In the genomic region with DNA sequence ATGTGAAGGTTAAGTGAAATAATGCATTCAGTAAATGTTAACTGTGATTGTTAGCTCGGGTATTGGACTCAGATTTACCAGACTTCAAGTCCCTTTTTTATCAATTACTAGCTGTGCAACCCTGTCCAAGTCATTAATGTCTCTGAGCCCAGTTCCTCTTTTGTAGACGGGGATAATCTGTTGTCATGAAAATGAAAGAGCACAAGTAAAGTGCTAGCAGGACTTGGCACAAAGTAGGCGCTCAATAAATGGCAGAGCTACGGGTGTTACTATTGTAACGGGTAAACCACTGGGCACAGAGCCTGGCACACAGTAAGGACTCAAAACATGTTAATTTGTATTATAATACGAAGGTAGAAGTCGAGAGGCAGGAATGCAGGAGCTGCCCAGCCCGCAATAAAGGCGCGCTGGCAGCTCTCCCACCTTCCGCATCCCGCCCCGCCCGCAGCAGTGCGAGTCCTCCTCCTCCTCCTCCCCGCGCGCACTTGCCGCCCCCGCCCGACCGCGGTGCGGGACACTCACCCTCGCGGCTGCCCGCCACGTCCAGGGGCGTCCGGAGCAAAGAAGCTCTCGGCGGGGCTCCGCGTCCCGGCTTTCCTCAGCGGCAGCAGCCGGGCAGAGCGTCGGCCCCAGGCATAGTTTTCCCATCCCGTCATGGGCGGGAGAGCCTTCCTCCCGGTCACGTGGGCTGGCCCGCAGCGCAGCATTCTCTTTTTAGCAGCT, we compare ENCODE assay signal across 1 cellular context.
A peak's percentile ranks its signal among the peaks of the same experiment; 100 is the strongest.
TF ChIP-seq lines count a peak whose summit lies in the region.

A gene with protein sequence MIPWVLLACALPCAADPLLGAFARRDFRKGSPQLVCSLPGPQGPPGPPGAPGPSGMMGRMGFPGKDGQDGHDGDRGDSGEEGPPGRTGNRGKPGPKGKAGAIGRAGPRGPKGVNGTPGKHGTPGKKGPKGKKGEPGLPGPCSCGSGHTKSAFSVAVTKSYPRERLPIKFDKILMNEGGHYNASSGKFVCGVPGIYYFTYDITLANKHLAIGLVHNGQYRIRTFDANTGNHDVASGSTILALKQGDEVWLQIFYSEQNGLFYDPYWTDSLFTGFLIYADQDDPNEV (minus strand): TSS at position 637 of the 723 bp plus-strand sequence. CDS start 15,615 bp downstream, outside the sequence.

TF ChIP-seq in H1, 55 proteins besides CTCF, POLR2A, EP300 and RAD21:
- TF ChIP-seq GTF2F1 (IDR thresholded peaks at IDR 0.05; ENCODE audit: borderline replicate concordance, low read depth, low read length), result no peak
- TF ChIP-seq BACH1 (IDR thresholded peaks at IDR 0.05; ENCODE audit: low read length), result no peak
- TF ChIP-seq SP4 (IDR thresholded peaks at IDR 0.05; ENCODE audit: low read length), result no peak
- TF ChIP-seq SP1 (IDR thresholded peaks at IDR 0.05; ENCODE audit: low read depth, low read length), result no peak
- TF ChIP-seq HDAC6 (IDR thresholded peaks at IDR 0.05; ENCODE audit: low read depth, low read length), result no peak
- no peak for TF ChIP-seq RFX5 (IDR thresholded peaks at IDR 0.05; ENCODE audit: borderline replicate concordance, low read depth, low read length)
- peak; percentile 46; the same call in 1 of the 2 replicates for TF ChIP-seq TBP (IDR thresholded peaks at IDR 0.05; ENCODE audit: low read depth, low read length)
- TF ChIP-seq PHF8 (conservative IDR thresholded peaks at IDR 0.05; ENCODE audit: low read depth, low read length), result peak; percentile 28; the same call in 1 of the 2 replicates
- no peak for TF ChIP-seq RNF2 (IDR thresholded peaks at IDR 0.05; ENCODE audit: borderline replicate concordance, low read depth, low read length, missing control alignments, poor library complexity, severe bottlenecking)
- no peak for TF ChIP-seq SIX5 (IDR thresholded peaks at IDR 0.05; ENCODE audit: low read depth, low read length)
- peak; percentile 64; the same call in 1 of the 2 replicates for TF ChIP-seq KDM1A (IDR thresholded peaks at IDR 0.05; ENCODE audit: borderline replicate concordance, low read length)
- peak; percentile 76 for TF ChIP-seq KDM4A (IDR thresholded peaks at IDR 0.05; ENCODE audit: low read depth, low read length, severe bottlenecking)
- TF ChIP-seq CBX5 (IDR thresholded peaks at IDR 0.05; ENCODE audit: low read depth, low read length), result no peak
- TF ChIP-seq CBX8 (IDR thresholded peaks at IDR 0.05; ENCODE audit: borderline replicate concordance, low read depth, low read length), result no peak
- TF ChIP-seq TEAD4 (IDR thresholded peaks at IDR 0.05; ENCODE audit: low read depth, low read length), result 0 out of 2 replicates have a peak, but pooled peaks have one; percentile 27
- TF ChIP-seq, protein P1, sequence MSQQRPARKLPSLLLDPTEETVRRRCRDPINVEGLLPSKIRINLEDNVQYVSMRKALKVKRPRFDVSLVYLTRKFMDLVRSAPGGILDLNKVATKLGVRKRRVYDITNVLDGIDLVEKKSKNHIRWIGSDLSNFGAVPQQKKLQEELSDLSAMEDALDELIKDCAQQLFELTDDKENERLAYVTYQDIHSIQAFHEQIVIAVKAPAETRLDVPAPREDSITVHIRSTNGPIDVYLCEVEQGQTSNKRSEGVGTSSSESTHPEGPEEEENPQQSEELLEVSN (IDR thresholded peaks at IDR 0.05), result peak; percentile 97
- TF ChIP-seq, protein P2, sequence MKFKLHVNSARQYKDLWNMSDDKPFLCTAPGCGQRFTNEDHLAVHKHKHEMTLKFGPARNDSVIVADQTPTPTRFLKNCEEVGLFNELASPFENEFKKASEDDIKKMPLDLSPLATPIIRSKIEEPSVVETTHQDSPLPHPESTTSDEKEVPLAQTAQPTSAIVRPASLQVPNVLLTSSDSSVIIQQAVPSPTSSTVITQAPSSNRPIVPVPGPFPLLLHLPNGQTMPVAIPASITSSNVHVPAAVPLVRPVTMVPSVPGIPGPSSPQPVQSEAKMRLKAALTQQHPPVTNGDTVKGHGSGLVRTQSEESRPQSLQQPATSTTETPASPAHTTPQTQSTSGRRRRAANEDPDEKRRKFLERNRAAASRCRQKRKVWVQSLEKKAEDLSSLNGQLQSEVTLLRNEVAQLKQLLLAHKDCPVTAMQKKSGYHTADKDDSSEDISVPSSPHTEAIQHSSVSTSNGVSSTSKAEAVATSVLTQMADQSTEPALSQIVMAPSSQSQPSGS (IDR thresholded peaks at IDR 0.05; ENCODE audit: low read length), result no peak
- TF ChIP-seq, protein P3, sequence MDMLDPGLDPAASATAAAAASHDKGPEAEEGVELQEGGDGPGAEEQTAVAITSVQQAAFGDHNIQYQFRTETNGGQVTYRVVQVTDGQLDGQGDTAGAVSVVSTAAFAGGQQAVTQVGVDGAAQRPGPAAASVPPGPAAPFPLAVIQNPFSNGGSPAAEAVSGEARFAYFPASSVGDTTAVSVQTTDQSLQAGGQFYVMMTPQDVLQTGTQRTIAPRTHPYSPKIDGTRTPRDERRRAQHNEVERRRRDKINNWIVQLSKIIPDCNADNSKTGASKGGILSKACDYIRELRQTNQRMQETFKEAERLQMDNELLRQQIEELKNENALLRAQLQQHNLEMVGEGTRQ (IDR thresholded peaks at IDR 0.05; ENCODE audit: low read length), result peak; percentile 86
- TF ChIP-seq, protein P4, sequence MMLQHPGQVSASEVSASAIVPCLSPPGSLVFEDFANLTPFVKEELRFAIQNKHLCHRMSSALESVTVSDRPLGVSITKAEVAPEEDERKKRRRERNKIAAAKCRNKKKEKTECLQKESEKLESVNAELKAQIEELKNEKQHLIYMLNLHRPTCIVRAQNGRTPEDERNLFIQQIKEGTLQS (IDR thresholded peaks at IDR 0.05; ENCODE audit: insufficient read depth, low read depth, low read length), result peak; percentile 66; the same call in 1 of the 2 replicates
- TF ChIP-seq, protein P5, sequence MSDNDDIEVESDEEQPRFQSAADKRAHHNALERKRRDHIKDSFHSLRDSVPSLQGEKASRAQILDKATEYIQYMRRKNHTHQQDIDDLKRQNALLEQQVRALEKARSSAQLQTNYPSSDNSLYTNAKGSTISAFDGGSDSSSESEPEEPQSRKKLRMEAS (IDR thresholded peaks at IDR 0.05), result peak; percentile 94
- TF ChIP-seq, protein P6, sequence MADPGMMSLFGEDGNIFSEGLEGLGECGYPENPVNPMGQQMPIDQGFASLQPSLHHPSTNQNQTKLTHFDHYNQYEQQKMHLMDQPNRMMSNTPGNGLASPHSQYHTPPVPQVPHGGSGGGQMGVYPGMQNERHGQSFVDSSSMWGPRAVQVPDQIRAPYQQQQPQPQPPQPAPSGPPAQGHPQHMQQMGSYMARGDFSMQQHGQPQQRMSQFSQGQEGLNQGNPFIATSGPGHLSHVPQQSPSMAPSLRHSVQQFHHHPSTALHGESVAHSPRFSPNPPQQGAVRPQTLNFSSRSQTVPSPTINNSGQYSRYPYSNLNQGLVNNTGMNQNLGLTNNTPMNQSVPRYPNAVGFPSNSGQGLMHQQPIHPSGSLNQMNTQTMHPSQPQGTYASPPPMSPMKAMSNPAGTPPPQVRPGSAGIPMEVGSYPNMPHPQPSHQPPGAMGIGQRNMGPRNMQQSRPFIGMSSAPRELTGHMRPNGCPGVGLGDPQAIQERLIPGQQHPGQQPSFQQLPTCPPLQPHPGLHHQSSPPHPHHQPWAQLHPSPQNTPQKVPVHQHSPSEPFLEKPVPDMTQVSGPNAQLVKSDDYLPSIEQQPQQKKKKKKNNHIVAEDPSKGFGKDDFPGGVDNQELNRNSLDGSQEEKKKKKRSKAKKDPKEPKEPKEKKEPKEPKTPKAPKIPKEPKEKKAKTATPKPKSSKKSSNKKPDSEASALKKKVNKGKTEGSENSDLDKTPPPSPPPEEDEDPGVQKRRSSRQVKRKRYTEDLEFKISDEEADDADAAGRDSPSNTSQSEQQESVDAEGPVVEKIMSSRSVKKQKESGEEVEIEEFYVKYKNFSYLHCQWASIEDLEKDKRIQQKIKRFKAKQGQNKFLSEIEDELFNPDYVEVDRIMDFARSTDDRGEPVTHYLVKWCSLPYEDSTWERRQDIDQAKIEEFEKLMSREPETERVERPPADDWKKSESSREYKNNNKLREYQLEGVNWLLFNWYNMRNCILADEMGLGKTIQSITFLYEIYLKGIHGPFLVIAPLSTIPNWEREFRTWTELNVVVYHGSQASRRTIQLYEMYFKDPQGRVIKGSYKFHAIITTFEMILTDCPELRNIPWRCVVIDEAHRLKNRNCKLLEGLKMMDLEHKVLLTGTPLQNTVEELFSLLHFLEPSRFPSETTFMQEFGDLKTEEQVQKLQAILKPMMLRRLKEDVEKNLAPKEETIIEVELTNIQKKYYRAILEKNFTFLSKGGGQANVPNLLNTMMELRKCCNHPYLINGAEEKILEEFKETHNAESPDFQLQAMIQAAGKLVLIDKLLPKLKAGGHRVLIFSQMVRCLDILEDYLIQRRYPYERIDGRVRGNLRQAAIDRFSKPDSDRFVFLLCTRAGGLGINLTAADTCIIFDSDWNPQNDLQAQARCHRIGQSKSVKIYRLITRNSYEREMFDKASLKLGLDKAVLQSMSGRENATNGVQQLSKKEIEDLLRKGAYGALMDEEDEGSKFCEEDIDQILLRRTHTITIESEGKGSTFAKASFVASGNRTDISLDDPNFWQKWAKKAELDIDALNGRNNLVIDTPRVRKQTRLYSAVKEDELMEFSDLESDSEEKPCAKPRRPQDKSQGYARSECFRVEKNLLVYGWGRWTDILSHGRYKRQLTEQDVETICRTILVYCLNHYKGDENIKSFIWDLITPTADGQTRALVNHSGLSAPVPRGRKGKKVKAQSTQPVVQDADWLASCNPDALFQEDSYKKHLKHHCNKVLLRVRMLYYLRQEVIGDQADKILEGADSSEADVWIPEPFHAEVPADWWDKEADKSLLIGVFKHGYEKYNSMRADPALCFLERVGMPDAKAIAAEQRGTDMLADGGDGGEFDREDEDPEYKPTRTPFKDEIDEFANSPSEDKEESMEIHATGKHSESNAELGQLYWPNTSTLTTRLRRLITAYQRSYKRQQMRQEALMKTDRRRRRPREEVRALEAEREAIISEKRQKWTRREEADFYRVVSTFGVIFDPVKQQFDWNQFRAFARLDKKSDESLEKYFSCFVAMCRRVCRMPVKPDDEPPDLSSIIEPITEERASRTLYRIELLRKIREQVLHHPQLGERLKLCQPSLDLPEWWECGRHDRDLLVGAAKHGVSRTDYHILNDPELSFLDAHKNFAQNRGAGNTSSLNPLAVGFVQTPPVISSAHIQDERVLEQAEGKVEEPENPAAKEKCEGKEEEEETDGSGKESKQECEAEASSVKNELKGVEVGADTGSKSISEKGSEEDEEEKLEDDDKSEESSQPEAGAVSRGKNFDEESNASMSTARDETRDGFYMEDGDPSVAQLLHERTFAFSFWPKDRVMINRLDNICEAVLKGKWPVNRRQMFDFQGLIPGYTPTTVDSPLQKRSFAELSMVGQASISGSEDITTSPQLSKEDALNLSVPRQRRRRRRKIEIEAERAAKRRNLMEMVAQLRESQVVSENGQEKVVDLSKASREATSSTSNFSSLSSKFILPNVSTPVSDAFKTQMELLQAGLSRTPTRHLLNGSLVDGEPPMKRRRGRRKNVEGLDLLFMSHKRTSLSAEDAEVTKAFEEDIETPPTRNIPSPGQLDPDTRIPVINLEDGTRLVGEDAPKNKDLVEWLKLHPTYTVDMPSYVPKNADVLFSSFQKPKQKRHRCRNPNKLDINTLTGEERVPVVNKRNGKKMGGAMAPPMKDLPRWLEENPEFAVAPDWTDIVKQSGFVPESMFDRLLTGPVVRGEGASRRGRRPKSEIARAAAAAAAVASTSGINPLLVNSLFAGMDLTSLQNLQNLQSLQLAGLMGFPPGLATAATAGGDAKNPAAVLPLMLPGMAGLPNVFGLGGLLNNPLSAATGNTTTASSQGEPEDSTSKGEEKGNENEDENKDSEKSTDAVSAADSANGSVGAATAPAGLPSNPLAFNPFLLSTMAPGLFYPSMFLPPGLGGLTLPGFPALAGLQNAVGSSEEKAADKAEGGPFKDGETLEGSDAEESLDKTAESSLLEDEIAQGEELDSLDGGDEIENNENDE (IDR thresholded peaks at IDR 0.05; ENCODE audit: insufficient replicate concordance, low read length), result no peak
- no peak for TF ChIP-seq EZH2 (IDR thresholded peaks at IDR 0.05; ENCODE audit: low read depth, low read length, severe bottlenecking)
- TF ChIP-seq POLR2AphosphoS5 (IDR thresholded peaks at IDR 0.05; ENCODE audit: low read depth, low read length), result no peak
- TF ChIP-seq HDAC2 (IDR thresholded peaks at IDR 0.05; ENCODE audit: borderline replicate concordance in 1 of 2, low read depth in 2 of 2, low read length in 2 of 2), result peak in 1 of 2 experiments; percentile 71; a peak in 1 of 4 replicates
- no peak for TF ChIP-seq RXRA (IDR thresholded peaks at IDR 0.05; ENCODE audit: insufficient read depth, low read depth, low read length)
- no peak for TF ChIP-seq POU5F1 (IDR thresholded peaks at IDR 0.05; ENCODE audit: low read depth, low read length)
- peak; percentile 68 for TF ChIP-seq ASH2L (IDR thresholded peaks at IDR 0.05; ENCODE audit: low read length)
- no peak for TF ChIP-seq ZNF274 (IDR thresholded peaks at IDR 0.05; ENCODE audit: borderline replicate concordance, extremely low read depth, low read length)
- TF ChIP-seq EGR1 (IDR thresholded peaks at IDR 0.05; ENCODE audit: borderline replicate concordance, low read depth, low read length), result peak; percentile 58; the same call in 1 of the 2 replicates
- TF ChIP-seq GABPA (IDR thresholded peaks at IDR 0.05; ENCODE audit: borderline replicate concordance, insufficient read depth, low read length), result no peak
- no peak; the same call in 1 of the 2 replicates for TF ChIP-seq SUZ12 (IDR thresholded peaks at IDR 0.05; ENCODE audit: low read length)
- 0 out of 4 replicates have a peak, but pooled peaks of 1 of the 2 experiments have one; percentile 21 for TF ChIP-seq SIN3A (conservative IDR thresholded peaks at IDR 0.05 in 1 of 2, IDR thresholded peaks at IDR 0.05 in 1 of 2; ENCODE audit: low read depth in 1 of 2, low read length in 2 of 2)
- no peak; the same call in 1 of the 2 replicates for TF ChIP-seq RBBP5 (IDR thresholded peaks at IDR 0.05; ENCODE audit: borderline replicate concordance, low read depth, low read length)
- no peak; the same call in 1 of the 2 replicates for TF ChIP-seq TAF1 (IDR thresholded peaks at IDR 0.05; ENCODE audit: low read depth, low read length)
